ENCODE assay signal across 8 cellular contexts in the genomic region with DNA sequence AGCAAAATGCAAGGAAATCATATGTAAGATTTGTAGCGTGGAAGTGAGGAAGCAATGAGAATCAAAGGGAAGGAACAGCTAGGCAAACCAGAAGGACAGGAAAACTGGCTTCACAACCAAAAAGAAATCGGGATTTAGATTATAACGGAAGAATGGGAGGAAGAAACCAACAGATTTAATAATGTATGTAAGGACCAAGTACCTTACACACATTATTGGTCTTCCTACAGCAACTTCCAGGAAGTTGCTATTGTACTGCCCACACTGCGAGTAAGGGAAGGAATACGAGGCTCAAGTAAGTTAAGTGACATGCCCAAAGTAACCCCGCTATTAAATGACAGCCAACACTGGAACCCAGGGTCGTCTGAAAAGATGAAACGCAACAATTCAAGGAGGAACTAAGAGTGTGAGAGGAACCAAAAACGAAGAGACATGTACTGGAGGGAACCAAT. TPM values are rescaled to one million over a fixed set of nuclear protein-coding genes. Genes with fewer than 3 reads are reported as not detected.
DNase-seq lines count a peak whose midpoint lies in the region; ATAC-seq and TF ChIP-seq lines count a peak whose summit lies in the region.

No MANE protein-coding gene starts in this region.

- H3K27ac Mint-ChIP-seq in T-helper 2 cell treated with Interferon-gamma antibody and Interleukin-4, amounts not matched to agents 5 μg/mL and 100 μg/mL, for 36 hours = peak overlapping the region; percentile 92
- H3K27ac Mint-ChIP-seq in WTC11 = peak overlapping the region; percentile 92

- no peaks in the 10 kb centered on the region for H3K27me3 ChIP-seq in iPS-15b (ENCODE audit: control insufficient read depth, insufficient read depth, low read length)

- H3K9me3 Mint-ChIP-seq in T-helper 2 cell treated with Interferon-gamma antibody and Interleukin-4, amounts not matched to agents 5 μg/mL and 100 μg/mL, for 36 hours = no peaks in the 10 kb centered on the region
- H3K9me3 Mint-ChIP-seq in WTC11 = peaks cover 4% of the 10 kb centered on the region

- H3K36me3 ChIP-seq in iPS-15b (ENCODE audit: control insufficient read depth, insufficient read depth, low read length) = peaks cover 10% of the 10 kb centered on the region

- H3K9me3 ChIP-seq in iPS-15b (ENCODE audit: control insufficient read depth, insufficient read depth, low read length) = no peaks in the 10 kb centered on the region

- H3K27me3 Mint-ChIP-seq in T-helper 2 cell treated with Interferon-gamma antibody and Interleukin-4, amounts not matched to agents 5 μg/mL and 100 μg/mL, for 36 hours (ENCODE audit: low read depth) = no peaks in the 10 kb centered on the region
- H3K27me3 Mint-ChIP-seq in WTC11 (ENCODE audit: low read depth) = peaks cover 36% of the 10 kb centered on the region

- no peak for DNase-seq in T-helper 2 cell treated with Interferon-gamma antibody and Interleukin-4, amounts not matched to agents 5 μg/mL and 100 μg/mL, for 36 hours (ENCODE audit: low spot score)
- DNase-seq in T-helper 2 cell (no peak), WTC11 (ENCODE audit: low spot score) (no peak), superior temporal gyrus (ENCODE audit: extremely low spot score) (peak; percentile 83), NCI-H1105 treated with DMSO at 0.1 percent for 48 hours (lab: John Stamatoyannopoulos, UW) (no peak), GDM1 (lab: John Stamatoyannopoulos, UW) (no peak), hippocampal formation (lab: John Stamatoyannopoulos, UW) (no peak)

- POLR2A ChIA-PET in WTC11 (lab: Charles Lee) = interaction anchor here (1.6 to 1.7 kb wide), 3 partner anchors 26 to 194 kb away, joined by 3 to 7 read pairs (median 4); partner anchors contain the start of genes FOXRED2 and MYH9

- H3K4me3 Mint-ChIP-seq in T-helper 2 cell treated with Interferon-gamma antibody and Interleukin-4, amounts not matched to agents 5 μg/mL and 100 μg/mL, for 36 hours = peak overlapping the region; percentile 95
- peak overlapping the region; percentile 88 for H3K4me3 Mint-ChIP-seq in WTC11

- peak overlapping the region; percentile 74 for H3K9ac ChIP-seq in iPS-15b (ENCODE audit: low read depth, low read length)

- peaks cover 22% of the 10 kb centered on the region for H3K36me3 Mint-ChIP-seq in T-helper 2 cell treated with Interferon-gamma antibody and Interleukin-4, amounts not matched to agents 5 μg/mL and 100 μg/mL, for 36 hours (ENCODE audit: low read depth)
- H3K36me3 Mint-ChIP-seq in WTC11 = peaks cover 17% of the 10 kb centered on the region

- H3K4me3 ChIP-seq in iPS-15b (ENCODE audit: low read depth, low read length) = peak overlapping the region; percentile 86

- CTCF ChIA-PET in WTC11 (lab: Charles Lee) = interaction anchor here (0.6 to 2.1 kb wide), 4 partner anchors 10 to 179 kb away, joined by 4 to 22 read pairs (median 6); no protein-coding TSS in a partner anchor

- no peak for ATAC-seq in WTC11

- no peaks in the 10 kb centered on the region for H3K4me1 ChIP-seq in iPS-15b (ENCODE audit: control insufficient read depth, insufficient read depth, low read length)

- peaks cover 11% of the 10 kb centered on the region for H3K4me1 Mint-ChIP-seq in T-helper 2 cell treated with Interferon-gamma antibody and Interleukin-4, amounts not matched to agents 5 μg/mL and 100 μg/mL, for 36 hours (ENCODE audit: low read depth)
- H3K4me1 Mint-ChIP-seq in WTC11 = peaks cover 9% of the 10 kb centered on the region

- TF ChIP-seq CTCF in WTC11 (IDR thresholded peaks at IDR 0.05) = no peak

TF ChIP-seq in WTC11, 78 proteins besides CTCF, POLR2A, EP300 and RAD21:
- TF ChIP-seq, protein P1, sequence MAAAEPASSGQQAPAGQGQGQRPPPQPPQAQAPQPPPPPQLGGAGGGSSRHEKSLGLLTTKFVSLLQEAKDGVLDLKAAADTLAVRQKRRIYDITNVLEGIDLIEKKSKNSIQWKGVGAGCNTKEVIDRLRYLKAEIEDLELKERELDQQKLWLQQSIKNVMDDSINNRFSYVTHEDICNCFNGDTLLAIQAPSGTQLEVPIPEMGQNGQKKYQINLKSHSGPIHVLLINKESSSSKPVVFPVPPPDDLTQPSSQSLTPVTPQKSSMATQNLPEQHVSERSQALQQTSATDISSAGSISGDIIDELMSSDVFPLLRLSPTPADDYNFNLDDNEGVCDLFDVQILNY (CRISPR knock-in tag; IDR thresholded peaks at IDR 0.05) = no peak
- 0 out of 2 replicates have a peak, but pooled peaks have one; percentile 9 for TF ChIP-seq MAX (CRISPR knock-in tag; IDR thresholded peaks at IDR 0.05)
- no peak for TF ChIP-seq PRRX2 (CRISPR knock-in tag; IDR thresholded peaks at IDR 0.05)
TF ChIP-seq in WTC11: peak in this region for 1.

RNA-seq across cellular contexts. Expression of gene TXN2, which starts 0.5 kb away (rescaled TPM):
- 57.6 to 61.6 TPM (median 58.8 TPM) in 3 replicates for total RNA-seq in WTC11 (2021)

RNA-seq across cellular contexts. Expression of gene FOXRED2, which starts 25.9 kb away (rescaled TPM):
- total RNA-seq in WTC11 (2021) = 20.1 to 35.5 TPM (median 31.7 TPM) in 3 replicates

RNA-seq across cellular contexts. Expression of gene EIF3D, which starts 48.0 kb away (rescaled TPM):
- 211 to 237 TPM (median 216 TPM) in 3 replicates for total RNA-seq in WTC11 (2021)
